24 cellular contexts compared by ENCODE assay signal in the genomic region with DNA sequence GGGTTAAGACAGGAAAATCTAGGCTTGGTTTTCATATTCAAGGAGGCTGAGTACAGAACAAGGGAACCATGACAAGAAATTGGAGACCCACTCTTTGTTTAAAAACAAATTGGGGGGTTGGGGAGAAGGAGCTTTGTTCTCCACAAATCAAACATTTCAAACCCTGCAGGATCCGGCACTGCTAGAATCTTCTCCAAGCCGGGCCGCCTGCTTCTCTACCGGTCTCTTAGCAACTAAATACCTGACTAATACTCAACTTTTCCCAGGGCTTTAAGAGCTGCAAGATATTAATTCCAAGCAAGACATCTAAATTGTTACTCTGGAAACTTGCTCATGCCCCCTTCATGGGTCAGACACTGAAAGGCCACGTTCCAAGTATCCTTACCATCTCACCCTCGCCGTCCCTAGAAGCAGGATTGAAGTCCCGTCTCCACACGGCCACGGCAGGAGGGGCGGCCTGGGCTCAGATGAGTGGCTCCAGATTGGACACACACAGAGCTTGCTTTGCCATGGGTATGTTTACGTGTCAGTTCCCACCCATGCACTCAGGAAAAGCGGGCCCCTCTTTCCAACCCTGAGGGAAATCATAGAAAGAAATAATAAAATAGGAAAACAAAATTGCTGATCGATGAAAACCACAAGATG.
"Had no signal": no experiment of that assay in that cellular context is flagged by ENCODE, and none has a peak within 500 bp of the region (broad histone marks: within the 10 kb centered on the region; RNA-seq: fewer than 3 reads in every experiment).

No MANE protein-coding gene starts in this region.

- H3K79me2 ChIP-seq: parathyroid adenoma had no signal

- H3K4me2 ChIP-seq: smooth muscle cell had no signal

- H3K9ac ChIP-seq: parathyroid adenoma had no signal

- H3K4me1 ChIP-seq: adrenal gland, foreskin keratinocyte, left lung, parathyroid adenoma, psoas muscle, suprapubic skin, tibial artery had no signal

- H3K27ac ChIP-seq: adrenal gland, brain microvascular endothelial cell, esophagus muscularis mucosa, foreskin keratinocyte, left lung, parathyroid adenoma, psoas muscle, suprapubic skin, tibial artery had no signal

- DNase-seq: activated B cell treated with CpG ODN at 0.5 μM for 24 hours; activated CD4-positive, alpha-beta T cell treated with anti-CD3 and anti-CD28 coated beads, Interleukin-2, amount 50 U/mL, for 1 hour; activated CD8-positive, alpha-beta T cell treated with anti-CD3 and anti-CD28 coated beads for 36 hours; activated naive CD4-positive, alpha-beta T cell treated with anti-CD3 and anti-CD28 coated beads for 36 hours; activated naive CD8-positive, alpha-beta T cell treated with anti-CD3 and anti-CD28 coated beads for 36 hours; activated T-cell treated with anti-CD3 and anti-CD28 coated beads, Interleukin-2, amount 50 U/mL, for 48 hours; adrenal gland; aorta; brain microvascular endothelial cell; foreskin keratinocyte; left lung; naive B cell; nephron progenitor cell; psoas muscle; stimulated activated CD4-positive, alpha-beta T cell treated with anti-CD3 and anti-CD28 coated beads, Interleukin-2, amount 100 ng/mL, for 24 hours; stimulated activated naive CD4-positive, alpha-beta T cell; T-helper 2 cell; tibial artery had no signal

- H3K4me3 ChIP-seq: adrenal gland, esophagus muscularis mucosa, left lung, lung, psoas muscle, smooth muscle cell, suprapubic skin, tibial artery had no signal

- ATAC-seq: activated CD8-positive, alpha-beta T cell treated with anti-CD3 and anti-CD28 coated beads for 36 hours; foreskin keratinocyte; left lung; psoas muscle had no signal

- H3K27me3 ChIP-seq: brain microvascular endothelial cell had no signal

- FAIRE-seq: islet of Langerhans had no signal

- H3K9me3 ChIP-seq: adrenal gland, esophagus muscularis mucosa, left lung, psoas muscle, suprapubic skin, tibial artery had no signal

- H3K36me3 ChIP-seq: adrenal gland, brain microvascular endothelial cell, esophagus muscularis mucosa, left lung, suprapubic skin, tibial artery had no signal

- H2AFZ ChIP-seq: parathyroid adenoma had no signal
